ENCODE assay signal across 17 cellular contexts in the genomic region with DNA sequence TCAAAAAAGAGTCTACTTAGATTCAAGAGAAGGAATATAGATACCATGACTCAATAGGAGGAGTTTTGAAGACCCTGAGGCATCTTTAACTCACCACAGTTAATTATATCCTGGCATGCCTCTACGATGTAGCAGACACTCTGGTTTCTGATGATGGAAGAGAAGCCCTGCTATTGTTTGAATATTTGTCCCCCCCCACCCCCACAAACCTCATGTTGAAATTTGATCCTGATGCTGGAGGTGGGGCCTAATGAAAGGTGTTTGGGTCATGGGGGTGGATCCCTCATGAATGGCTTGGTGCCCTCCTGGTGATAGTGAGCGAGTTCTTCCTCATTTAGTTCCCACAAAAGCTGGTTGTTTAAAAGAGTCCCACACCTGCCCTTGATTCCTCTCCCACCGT.
DNase-seq lines count a peak whose midpoint lies in the region; ATAC-seq lines count a peak whose summit lies in the region.
"Had no signal": no experiment of that assay in that cellular context is flagged by ENCODE, and none has a peak within 500 bp of the region (broad histone marks: within the 10 kb centered on the region; RNA-seq: fewer than 3 reads in every experiment).

No MANE protein-coding gene starts in this region.

- H3K9me2 ChIP-seq in GM23248 (ENCODE audit: insufficient read depth): no peaks in the 10 kb centered on the region

- H3K9me3 Mint-ChIP-seq in natural killer cell treated with Interleukin-12 subunit alpha and Interleukin-12 subunit beta and Interleukin-15 and Interleukin-18, amount 100 ng/mL, for 72 hours: no peaks in the 10 kb centered on the region
- H3K9me3 Mint-ChIP-seq: activated naive CD4-positive, alpha-beta T cell treated with anti-CD3 and anti-CD28 coated beads, Interleukin-2, amount 50 U/mL, for 24 hours had no signal

- H2AFZ ChIP-seq in GM23248: no peak overlapping the region
- H2AFZ ChIP-seq: hepatocyte had no signal

- H3K4me2 ChIP-seq in GM23248 (ENCODE audit: unreplicated experiment): no peak overlapping the region
- H3K4me2 ChIP-seq: hepatocyte had no signal

- ATAC-seq in natural killer cell treated with Interleukin-12 subunit alpha and Interleukin-12 subunit beta and Interleukin-15 and Interleukin-18, amount 100 ng/mL, for 72 hours: no peak
- no peak for ATAC-seq in left colon
- no peak for ATAC-seq in GM19035 (IDR thresholded peaks at IDR 0.05; ENCODE audit: unreplicated experiment)
- ATAC-seq: activated CD8-positive, alpha-beta T cell treated with anti-CD3 and anti-CD28 coated beads, Interleukin-2, amount 10 ng/mL, durations not matched to agents 7 days and 5 days; activated T-cell treated with anti-CD3 and anti-CD28 coated beads, Interleukin-2, amount 50 U/mL, for 4 hours; T-helper 17 cell had no signal

- intact Hi-C loops in left colon (cut with DNase I, micrococcal nuclease): no loop called here

- H3K9me3 ChIP-seq in GM23248 (ENCODE audit: low read depth): no peaks in the 10 kb centered on the region
- H3K9me3 ChIP-seq: Caco-2, neutrophil had no signal

- H3K27ac Mint-ChIP-seq in natural killer cell treated with Interleukin-12 subunit alpha and Interleukin-12 subunit beta and Interleukin-15 and Interleukin-18, amount 100 ng/mL, for 72 hours: no peak overlapping the region
- H3K27ac Mint-ChIP-seq: activated CD8-positive, alpha-beta T cell treated with anti-CD3 and anti-CD28 coated beads, Interleukin-2, amount 10 ng/mL, durations not matched to agents 7 days and 5 days; activated naive CD4-positive, alpha-beta T cell treated with anti-CD3 and anti-CD28 coated beads, Interleukin-2, amount 50 U/mL, for 24 hours had no signal

- H3K27me3 Mint-ChIP-seq in natural killer cell treated with Interleukin-12 subunit alpha and Interleukin-12 subunit beta and Interleukin-15 and Interleukin-18, amount 100 ng/mL, for 72 hours: peaks cover 27 to 31% of the 10 kb centered on the region in 2 donors

- H3K4me1 Mint-ChIP-seq in natural killer cell treated with Interleukin-12 subunit alpha and Interleukin-12 subunit beta and Interleukin-15 and Interleukin-18, amount 100 ng/mL, for 72 hours (ENCODE audit: low read depth in 2 of 2): no peaks in the 10 kb centered on the region

- 32 to 34% methylated on average over 3 of the region's 3 CpGs for WGBS in GM23248 (ENCODE audit: low coverage in 1 of 2, low lambda C conversion rate in 2 of 2, missing lambda C conversion rate in 2 of 2), 2 experiments

- H3K79me2 ChIP-seq in GM23248 (ENCODE audit: insufficient read depth): no peaks in the 10 kb centered on the region
- H3K79me2 ChIP-seq: hepatocyte had no signal

- no peak overlapping the region for H3K4me3 Mint-ChIP-seq in natural killer cell treated with Interleukin-12 subunit alpha and Interleukin-12 subunit beta and Interleukin-15 and Interleukin-18, amount 100 ng/mL, for 72 hours
- H3K4me3 Mint-ChIP-seq: activated CD8-positive, alpha-beta T cell treated with anti-CD3 and anti-CD28 coated beads, Interleukin-2, amount 10 ng/mL, durations not matched to agents 7 days and 5 days; activated naive CD4-positive, alpha-beta T cell treated with anti-CD3 and anti-CD28 coated beads, Interleukin-2, amount 50 U/mL, for 24 hours; activated T-cell treated with anti-CD3 and anti-CD28 coated beads, Interleukin-2, amount 50 U/mL, for 4 hours; T-helper 17 cell had no signal

- H3F3A ChIP-seq in GM23248 (ENCODE audit: insufficient read depth): no peaks in the 10 kb centered on the region; the same call in 1 of the 2 replicates

- H3K27me3 ChIP-seq in GM23248 (replicated peaks; ENCODE audit: insufficient read depth): no peaks in the 10 kb centered on the region
- H3K27me3 ChIP-seq: neutrophil had no signal

- H3K4me1 ChIP-seq in GM23248 (ENCODE audit: insufficient read depth): peaks cover 5% of the 10 kb centered on the region; the same call in 1 of the 2 replicates
- H3K4me1 ChIP-seq: Caco-2 had no signal

- in situ Hi-C loops in GM23248 (cut with MboI): no loop called here
- in situ Hi-C loops in SK-MEL-5 (cut with HindIII; ENCODE audit: low pct_unique_long_range_greater_than_20kb, low sequenced_read_pairs): no loop called here

- H4K20me1 ChIP-seq in GM23248 (ENCODE audit: insufficient read depth): no peaks in the 10 kb centered on the region

- no peaks in the 10 kb centered on the region for H3K36me3 ChIP-seq in GM23248 (ENCODE audit: low read depth)
- H3K36me3 ChIP-seq: neutrophil had no signal

- no peak overlapping the region for H3K9ac ChIP-seq in GM23248

- H3K27ac ChIP-seq in GM23248: no peak overlapping the region
- H3K27ac ChIP-seq: hepatocyte, neutrophil had no signal

- no peaks in the 10 kb centered on the region for H3K36me3 Mint-ChIP-seq in natural killer cell treated with Interleukin-12 subunit alpha and Interleukin-12 subunit beta and Interleukin-15 and Interleukin-18, amount 100 ng/mL, for 72 hours
- H3K36me3 Mint-ChIP-seq: activated naive CD4-positive, alpha-beta T cell treated with anti-CD3 and anti-CD28 coated beads, Interleukin-2, amount 50 U/mL, for 24 hours had no signal

- H3K4me3 ChIP-seq in GM23248: no peak overlapping the region
- H3K4me3 ChIP-seq: hepatocyte had no signal

- DNase-seq in GM23248 (peak; percentile 27), NCI-H146 (lab: John Stamatoyannopoulos, UW) (peak; percentile 95), SK-MEL-5 (ENCODE audit: low read depth, low spot score) (peak; percentile 58), islet precursor cell (peak; percentile 83), midbrain (lab: John Stamatoyannopoulos, UW) (no peak), left colon (no peak)
- DNase-seq in natural killer cell treated with Interleukin-12 subunit alpha and Interleukin-12 subunit beta and Interleukin-15 and Interleukin-18, amount 100 ng/mL, for 72 hours (ENCODE audit: low spot score): no peak
- DNase-seq: activated CD8-positive, alpha-beta T cell treated with anti-CD3 and anti-CD28 coated beads, Interleukin-2, amount 10 ng/mL, durations not matched to agents 7 days and 5 days; activated T-cell treated with anti-CD3 and anti-CD28 coated beads, Interleukin-2, amount 50 U/mL, for 4 hours; Caco-2; SIG-M5; stimulated activated CD4-positive, alpha-beta T cell treated with anti-CD3 and anti-CD28 coated beads, Interleukin-12 subunit alpha, Interleukin-12 subunit beta, amount 100 ng/mL, for 4 hours; T-helper 17 cell had no signal

Comparison
In these comparisons a context has a peak if more than half of its experiments do, and no peak if none do; other contexts are left out.
1. DNase-seq: peak in GM23248 (single experiment), NCI-H146 (single experiment), SK-MEL-5 (single experiment) and islet precursor cell (single experiment); none in midbrain (single experiment), natural killer cell treated with Interleukin-12 subunit alpha and Interleukin-12 subunit beta and Interleukin-15 and Interleukin-18, amount 100 ng/mL, for 72 hours (single experiment) and left colon (0 of 2).